ENCODE assay signal across 8 cellular contexts in the genomic region with DNA sequence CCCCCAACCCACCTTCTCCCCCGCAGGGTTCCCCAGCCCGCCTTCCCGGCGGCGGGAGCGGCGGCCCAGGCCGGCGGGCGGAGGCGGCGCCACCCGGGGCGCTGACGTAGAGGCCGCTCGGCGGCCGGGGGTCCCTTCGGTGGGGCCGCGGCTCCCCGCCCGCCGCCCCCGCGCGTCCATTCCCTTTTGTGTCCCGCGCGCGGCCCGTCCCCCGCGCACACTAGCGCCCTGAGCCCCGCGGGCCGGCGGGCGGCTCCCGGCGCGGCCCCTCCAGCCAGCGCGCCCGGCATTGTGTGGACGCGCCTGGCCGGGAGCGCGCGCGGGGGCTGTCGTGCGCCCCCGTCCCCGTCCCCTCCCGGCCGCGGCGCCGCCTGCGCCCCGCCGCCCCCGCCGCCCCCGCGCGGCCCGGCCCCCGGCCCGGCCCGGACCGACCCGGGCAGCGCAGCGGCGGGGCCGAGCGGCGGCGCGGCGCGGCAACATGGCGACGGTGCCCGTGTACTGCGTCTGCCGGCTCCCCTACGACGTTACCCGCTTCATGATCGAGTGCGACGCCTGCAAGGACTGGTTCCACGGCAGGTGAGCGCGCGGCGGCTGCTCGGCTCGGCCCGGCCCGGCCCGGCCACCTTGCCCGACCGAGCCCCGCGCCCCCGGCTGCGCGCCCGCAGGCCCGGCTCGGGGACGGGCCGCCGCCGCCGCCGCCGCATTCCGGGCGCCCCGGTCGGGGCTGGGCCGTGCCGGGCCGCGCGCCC. TPM values are rescaled to one million over a fixed set of nuclear protein-coding genes. Genes with fewer than 3 reads are reported as not detected.
DNase-seq lines count a peak whose midpoint lies in the region; ATAC-seq and TF ChIP-seq lines count a peak whose summit lies in the region.

PHF2 (plus strand) TSS at position 289 of the 749 bp plus-strand sequence; CDS start at position 479, 190 bp downstream.

- H3K4me3 ChIP-seq in GM12865 (ENCODE audit: low read depth, low read length) (peak within 1 kb of the TSS; percentile 71), SU-DHL-6 (ENCODE audit: insufficient read depth, low read length, poor library complexity, severe bottlenecking) (peak within 1 kb of the TSS; percentile 72)

- H3K9me3 ChIP-seq in SU-DHL-6 (ENCODE audit: insufficient read depth, low read length) = no peaks in the 10 kb centered on the region

- H3K79me2 ChIP-seq in SU-DHL-6 (ENCODE audit: insufficient read depth, low read length) = no peaks in the 10 kb centered on the region; the same call in 1 of the 2 replicates

- H3K27ac ChIP-seq in SU-DHL-6 (ENCODE audit: low read depth, low read length) = no peak within 1 kb of the TSS

- peak; percentile 49 for DNase-seq in GM12865 (ENCODE audit: low read depth)
- peak; percentile 30 for DNase-seq in central memory CD4-positive, alpha-beta T cell
- DNase-seq in left lobe of liver (ENCODE audit: low spot score) = peak; percentile 51
- DNase-seq in stimulated activated CD8-positive, alpha-beta memory T cell treated with anti-CD3 and anti-CD28 coated beads, Interleukin-12 subunit alpha, Interleukin-12 subunit beta, amount 100 ng/mL, for 4 hours (ENCODE audit: low read depth) = peak; percentile 25
- no peak for DNase-seq in pons (ENCODE audit: low spot score)

- no peaks in the 10 kb centered on the region for H3K27me3 ChIP-seq in SU-DHL-6 (ENCODE audit: low read length)

- H3F3A ChIP-seq in SU-DHL-6 (ENCODE audit: insufficient read depth) = no peaks in the 10 kb centered on the region

- H3K36me3 ChIP-seq in SU-DHL-6 (ENCODE audit: low read length) = no peaks in the 10 kb centered on the region

- no peaks in the 10 kb centered on the region for H4K20me1 ChIP-seq in SU-DHL-6 (ENCODE audit: low read depth, low read length)

- TF ChIP-seq CTCF in GM12865 (IDR thresholded peaks at IDR 0.05; ENCODE audit: insufficient read depth, low read depth, low read length, missing control alignments) (no peak), SU-DHL-6 (IDR thresholded peaks at IDR 0.05; ENCODE audit: insufficient read depth, low read length, poor library complexity, severe bottlenecking) (no peak)

- peak within 1 kb of the TSS; percentile 79 for H3K9ac ChIP-seq in SU-DHL-6 (ENCODE audit: low read length)

- H3K9me2 ChIP-seq in SU-DHL-6 (replicated peaks; ENCODE audit: insufficient read depth, low read length) = no peaks in the 10 kb centered on the region

- peak within 1 kb of the TSS; percentile 79 for H3K4me2 ChIP-seq in SU-DHL-6 (ENCODE audit: low read depth, low read length, poor library complexity, severe bottlenecking)

- ATAC-seq in HG02763 (IDR thresholded peaks at IDR 0.05; ENCODE audit: unreplicated experiment) (peak; percentile 35), left lobe of liver (peak; percentile 54), HG03135 (IDR thresholded peaks at IDR 0.05; ENCODE audit: unreplicated experiment) (no peak)

- H2AFZ ChIP-seq in SU-DHL-6 (ENCODE audit: low read depth, low read length, severe bottlenecking) = peak within 1 kb of the TSS; percentile 93

RNA-seq across cellular contexts. Expression of gene PHF2, which starts in this region (rescaled TPM):
- 7.3 TPM for total RNA-seq in left lobe of liver
